ENCODE assay signal across 8 cellular contexts in genomic region chr9:131096490-131097258, GRCh38. TPM values are rescaled to one million over a fixed set of nuclear protein-coding genes. Genes with fewer than 3 reads are reported as not detected.
DNase-seq lines count a peak whose midpoint lies in the region; ATAC-seq and TF ChIP-seq lines count a peak whose summit lies in the region.

AIF1L (plus strand) TSS chr9:131096531; CDS start chr9:131096630, 99 bp downstream.

- H3K36me3 Mint-ChIP-seq in T-helper 1 cell treated with Interleukin-12 subunit alpha and Interleukin-12 subunit beta and Interleukin-4 antibody, amounts not matched to agents 30 μg/mL and 1 μg/mL, for 36 hours (ENCODE audit: low read depth), result no peaks in the 10 kb centered on the region
- H3K36me3 Mint-ChIP-seq in memory B cell, result no peaks in the 10 kb centered on the region

- no peak within 1 kb of the TSS for H3K27ac ChIP-seq in SK-N-MC

- H3K4me1 Mint-ChIP-seq in T-helper 1 cell treated with Interleukin-12 subunit alpha and Interleukin-12 subunit beta and Interleukin-4 antibody, amounts not matched to agents 30 μg/mL and 1 μg/mL, for 36 hours (ENCODE audit: low read depth), result peaks cover 4% of the 10 kb centered on the region
- H3K4me1 Mint-ChIP-seq in memory B cell, result peaks cover 7% of the 10 kb centered on the region

- H3K27ac Mint-ChIP-seq in T-helper 1 cell treated with Interleukin-12 subunit alpha and Interleukin-12 subunit beta and Interleukin-4 antibody, amounts not matched to agents 30 μg/mL and 1 μg/mL, for 36 hours, result no peak within 1 kb of the TSS
- H3K27ac Mint-ChIP-seq in memory B cell, result no peak within 1 kb of the TSS

- H3K9ac ChIP-seq in SK-N-MC (ENCODE audit: insufficient read length), result no peak within 1 kb of the TSS

- no peaks in the 10 kb centered on the region for H3K9me3 Mint-ChIP-seq in T-helper 1 cell treated with Interleukin-12 subunit alpha and Interleukin-12 subunit beta and Interleukin-4 antibody, amounts not matched to agents 30 μg/mL and 1 μg/mL, for 36 hours
- no peaks in the 10 kb centered on the region for H3K9me3 Mint-ChIP-seq in memory B cell

- H3K4me3 ChIP-seq in SK-N-MC, result peak within 1 kb of the TSS; percentile 76

- peaks cover 39% of the 10 kb centered on the region for H3K27me3 Mint-ChIP-seq in T-helper 1 cell treated with Interleukin-12 subunit alpha and Interleukin-12 subunit beta and Interleukin-4 antibody, amounts not matched to agents 30 μg/mL and 1 μg/mL, for 36 hours (ENCODE audit: low read depth)
- H3K27me3 Mint-ChIP-seq in memory B cell, result peaks cover 21% of the 10 kb centered on the region

- H3K9me3 ChIP-seq in SK-N-MC (ENCODE audit: low read depth, low read length), result no peaks in the 10 kb centered on the region

- TF ChIP-seq CTCF in subcutaneous adipose tissue (IDR thresholded peaks at IDR 0.05; ENCODE audit: low read depth), result no peak

- peak; percentile 15 for ATAC-seq in memory B cell (ENCODE audit: low read depth)
- ATAC-seq in HG02610 (IDR thresholded peaks at IDR 0.05; ENCODE audit: unreplicated experiment), result no peak

- DNase-seq in T-helper 1 cell (no peak), SK-N-MC (ENCODE audit: low read depth, low spot score) (no peak), dermis blood vessel endothelial cell (peak; percentile 20), memory B cell (ENCODE audit: low spot score in 2 of 2) (peak in 1 of 2 donors; percentile 22), putamen (ENCODE audit: low spot score) (no peak)

- peak within 1 kb of the TSS; percentile 68 for H3K4me3 Mint-ChIP-seq in T-helper 1 cell treated with Interleukin-12 subunit alpha and Interleukin-12 subunit beta and Interleukin-4 antibody, amounts not matched to agents 30 μg/mL and 1 μg/mL, for 36 hours
- H3K4me3 Mint-ChIP-seq in memory B cell, result peak within 1 kb of the TSS; percentile 56

- no peaks in the 10 kb centered on the region for H3K36me3 ChIP-seq in SK-N-MC (ENCODE audit: insufficient read depth, low read length)

RNA-seq across cellular contexts. Expression of gene AIF1L, which starts in this region (rescaled TPM):
- total RNA-seq in dermis blood vessel endothelial cell (15.3 and 26.4 TPM in 2 replicates), subcutaneous adipose tissue (10 to 100 TPM in 3 of 4 donors, 1 to 10 TPM in 1; 8.2 to 55.4 (median 19.4) TPM)
